ENCODE assay signal across 26 cellular contexts in the genomic region with DNA sequence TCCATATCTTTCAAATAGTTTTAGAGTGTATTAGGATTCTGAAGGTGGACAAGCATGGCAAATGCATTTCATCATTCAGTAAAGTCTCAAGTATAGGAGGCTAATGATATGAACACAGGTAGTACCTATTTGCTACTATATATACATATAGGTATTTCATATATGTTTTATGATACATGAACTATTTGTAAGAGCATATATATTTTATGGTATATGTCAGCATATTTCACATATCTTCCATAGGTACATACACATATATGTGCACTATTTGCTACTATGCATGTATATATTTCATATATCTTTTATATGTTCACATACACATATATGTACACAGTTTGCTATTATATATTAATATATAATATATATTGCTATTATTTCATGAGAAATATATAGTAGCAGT.
"Had no signal": no experiment of that assay in that cellular context is flagged by ENCODE, and none has a peak within 500 bp of the region (broad histone marks: within the 10 kb centered on the region; RNA-seq: fewer than 3 reads in every experiment).

No MANE protein-coding gene starts in this region.

- FAIRE-seq: endometrium, islet of Langerhans, keratinocyte had no signal

- H3K36me3 Mint-ChIP-seq: memory B cell; naive thymus-derived CD4-positive, alpha-beta T cell had no signal

- H3K27me3 Mint-ChIP-seq: dendritic cell treated with granulocyte-macrophage colony-stimulating factor and Interleukin-4, amounts not matched to agents 40 ng/mL and 50 ng/mL, for 4 days; effector memory CD8-positive, alpha-beta T cell; memory B cell; naive thymus-derived CD4-positive, alpha-beta T cell had no signal

- H3K4me3 ChIP-seq: colonic mucosa, esophagus squamous epithelium, gastrocnemius medialis, heart right ventricle, left lung, lung had no signal

- H3K4me1 Mint-ChIP-seq: memory B cell; naive thymus-derived CD4-positive, alpha-beta T cell had no signal

- H3K27ac ChIP-seq: colonic mucosa, epithelial cell of prostate, esophagus squamous epithelium, gastrocnemius medialis, heart right ventricle, left lung had no signal

- H3K27ac Mint-ChIP-seq: dendritic cell treated with granulocyte-macrophage colony-stimulating factor and Interleukin-4, amounts not matched to agents 40 ng/mL and 50 ng/mL, for 4 days; effector memory CD8-positive, alpha-beta T cell; endodermal cell; memory B cell; naive thymus-derived CD4-positive, alpha-beta T cell had no signal

- H3K9me3 ChIP-seq: colonic mucosa, esophagus squamous epithelium, gastrocnemius medialis, heart right ventricle, left lung had no signal

- DNase-seq: colonic mucosa; cortex of kidney; effector CD8-positive, alpha-beta T cell; effector memory CD8-positive, alpha-beta T cell; endodermal cell; erythroblast; esophagus squamous epithelium; foreskin melanocyte; gastrocnemius medialis; glutamatergic neuron; head of caudate nucleus; heart right ventricle; hippocampal formation; left cardiac atrium; left lung; left ventricle myocardium superior; mesendoderm; midbrain; naive thymus-derived CD4-positive, alpha-beta T cell had no signal

- H3K27me3 ChIP-seq: colonic mucosa, esophagus squamous epithelium, gastrocnemius medialis, heart right ventricle, left lung had no signal

- H3K9me3 Mint-ChIP-seq: dendritic cell treated with granulocyte-macrophage colony-stimulating factor and Interleukin-4, amounts not matched to agents 40 ng/mL and 50 ng/mL, for 4 days; effector memory CD8-positive, alpha-beta T cell; endodermal cell had no signal

- H3K36me3 ChIP-seq: colonic mucosa, esophagus squamous epithelium, gastrocnemius medialis, heart right ventricle, left lung had no signal

- H3K4me3 Mint-ChIP-seq: dendritic cell treated with granulocyte-macrophage colony-stimulating factor and Interleukin-4, amounts not matched to agents 40 ng/mL and 50 ng/mL, for 4 days; effector memory CD8-positive, alpha-beta T cell; endodermal cell; memory B cell; naive thymus-derived CD4-positive, alpha-beta T cell had no signal

- H3K4me1 ChIP-seq: colonic mucosa, esophagus squamous epithelium, gastrocnemius medialis, heart right ventricle, left lung had no signal

- ATAC-seq: effector memory CD8-positive, alpha-beta T cell; gastrocnemius medialis; heart right ventricle; left cardiac atrium; left lung; left ventricle myocardium superior; naive thymus-derived CD4-positive, alpha-beta T cell had no signal
